Comparison of ENCODE assay signal across 2 cellular contexts in the genomic region with DNA sequence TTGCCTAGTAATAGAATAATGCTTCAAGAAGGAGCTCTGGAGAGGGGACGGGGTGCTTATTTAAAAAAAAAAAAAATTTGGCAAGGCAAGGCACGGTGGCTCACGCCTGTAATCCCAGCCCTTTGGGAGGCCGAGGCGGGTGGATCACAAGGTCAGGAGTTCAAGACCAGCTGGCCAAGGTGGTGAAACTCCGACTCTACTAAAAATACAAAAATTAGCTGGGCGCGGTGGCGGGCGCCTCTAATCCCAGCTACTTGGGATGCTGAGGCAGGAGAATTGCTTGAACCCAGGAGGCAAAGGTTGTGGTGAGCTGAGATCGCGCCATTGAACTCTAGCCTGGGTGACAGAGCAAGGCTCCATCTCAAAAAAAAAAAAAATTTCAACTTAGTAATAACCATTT.
A peak's percentile ranks its signal among the peaks of the same experiment; 100 is the strongest.
DNase-seq lines count a peak whose midpoint lies in the region; ATAC-seq, FAIRE-seq and TF ChIP-seq lines count a peak whose summit lies in the region.
"Not testable (repeated sequence)": the region's sequence is repeated elsewhere in the genome, so short reads cannot be mapped to it uniquely, and the experiment has no call there.

No MANE protein-coding gene starts in this region.

- H3K4me2 ChIP-seq in K562 (ENCODE audit: insufficient read depth, low read length), result not testable (repeated sequence)

- TF ChIP-seq RAD21 in K562 (CRISPR knock-in tag; conservative IDR thresholded peaks at IDR 0.05 in 1 of 2, IDR thresholded peaks at IDR 0.05 in 1 of 2), result not testable (repeated sequence)

- FAIRE-seq in K562 (lab: Jason Lieb, UNC), result not testable (repeated sequence)

- CTCF ChIA-PET in K562 (lab: Yijun Ruan, JAX; ENCODE audit: low intra/inter-chr PET ratio), result interaction anchor here (0.6 kb wide), 1 partner anchor 249 kb away, joined by 3 read pairs; no protein-coding TSS in a partner anchor

- ATAC-seq in CD4-positive, CD25-positive, alpha-beta regulatory T cell (ENCODE audit: low read depth in 2 of 2); K562: not testable (repeated sequence)

- H3K36me3 Mint-ChIP-seq in CD4-positive, CD25-positive, alpha-beta regulatory T cell, result peaks cover 16% of the 10 kb centered on the region

- not testable (repeated sequence) for H3K4me3 ChIP-seq in CD4-positive, CD25-positive, alpha-beta regulatory T cell (ENCODE audit: low read depth, low read length); K562

- in situ Hi-C loops in K562 (cut with MboI), result not testable (repeated sequence)

- not testable (repeated sequence) for H4K20me1 ChIP-seq in K562 (replicated peaks; ENCODE audit: control insufficient read depth, insufficient read depth, low read length)

- not testable (repeated sequence) for H3K9ac ChIP-seq in K562 (ENCODE audit: insufficient read depth in 1 of 2, low read depth in 2 of 2, low read length in 2 of 2)

- not testable (repeated sequence) for H3K4me3 Mint-ChIP-seq in CD4-positive, CD25-positive, alpha-beta regulatory T cell

- not testable (repeated sequence) for DNase-seq in CD4-positive, CD25-positive, alpha-beta regulatory T cell; K562 (ENCODE audit: extremely low read depth in 1 of 4, low spot score in 3 of 4)

- not testable (repeated sequence) for H3K27ac ChIP-seq in CD4-positive, CD25-positive, alpha-beta regulatory T cell (ENCODE audit: insufficient read depth, low read length, poor library complexity, severe bottlenecking); K562 (ENCODE audit: extremely low read depth, low read depth, low read length)

- POLR2A ChIA-PET in K562 (lab: Yijun Ruan, JAX), result interaction anchor here (1.2 to 1.7 kb wide), 2 partner anchors 8 to 70 kb away, joined by 3 to 6 read pairs; a partner anchor contains a TSS

- not testable (repeated sequence) for TF ChIP-seq EP300 in K562 (IDR thresholded peaks at IDR 0.05; ENCODE audit: low read length)

- intact Hi-C loops in K562 (cut with micrococcal nuclease), result not testable (repeated sequence)

- BruUV-seq in K562 (replicated peaks; lab: Mats Ljungman, UMichigan), result not testable (repeated sequence)

- H3K36me3 ChIP-seq in CD4-positive, CD25-positive, alpha-beta regulatory T cell (ENCODE audit: control insufficient read depth, insufficient read depth, low read length); K562 (ENCODE audit: control insufficient read depth, insufficient read depth, low read length): not testable (repeated sequence)

- not testable (repeated sequence) for H3K4me1 Mint-ChIP-seq in CD4-positive, CD25-positive, alpha-beta regulatory T cell

- H3K27ac Mint-ChIP-seq in CD4-positive, CD25-positive, alpha-beta regulatory T cell, result peak overlapping the region in 2 of 3 donors; percentile 68 to 76

- TF ChIP-seq CTCF in K562 (IDR thresholded peaks at IDR 0.05 in 2 of 3, conservative IDR thresholded peaks at IDR 0.05 in 1 of 3; ENCODE audit: insufficient read depth in 2 of 3, low read depth in 1 of 3, low read length in 3 of 3), result not testable (repeated sequence)

- not testable (repeated sequence) for H3K27me3 Mint-ChIP-seq in CD4-positive, CD25-positive, alpha-beta regulatory T cell

- peaks cover 63% of the 10 kb centered on the region for H3K79me2 ChIP-seq in K562 (ENCODE audit: control insufficient read depth, insufficient read depth, low read length)

- H3K9me3 Mint-ChIP-seq in CD4-positive, CD25-positive, alpha-beta regulatory T cell, result not testable (repeated sequence)

- H2AFZ ChIP-seq in K562 (ENCODE audit: low read depth, low read length), result not testable (repeated sequence)

- H3K9me1 ChIP-seq in K562 (ENCODE audit: control insufficient read depth, insufficient read depth, low read length), result not testable (repeated sequence)

- not testable (repeated sequence) for H3K27me3 ChIP-seq in CD4-positive, CD25-positive, alpha-beta regulatory T cell (ENCODE audit: control insufficient read depth, insufficient read depth, low read length); K562 (ENCODE audit: control insufficient read depth in 2 of 2, insufficient read depth in 2 of 2, low read length in 2 of 2)

- WGBS in K562 (ENCODE audit: insufficient coverage, low coverage, missing lambda C conversion rate), result 98% methylated on average over 12 of the region's 12 CpGs

- TF ChIP-seq POLR2A in K562 (conservative IDR thresholded peaks at IDR 0.05), result not testable (repeated sequence)

- not testable (repeated sequence) for H3K9me3 ChIP-seq in CD4-positive, CD25-positive, alpha-beta regulatory T cell (ENCODE audit: control insufficient read depth in 2 of 2, low read length in 2 of 2); K562 (replicated peaks; ENCODE audit: control insufficient read depth, insufficient read depth, low read depth, low read length)

- not testable (repeated sequence) for H3K4me1 ChIP-seq in CD4-positive, CD25-positive, alpha-beta regulatory T cell (ENCODE audit: control insufficient read depth, insufficient read depth, low read length, poor library complexity, severe bottlenecking); K562 (replicated peaks in 1 of 2; ENCODE audit: control insufficient read depth in 2 of 2, insufficient read depth in 2 of 2, low read length in 2 of 2)

TF ChIP-seq in K562, 482 proteins besides CTCF, POLR2A, EP300 and RAD21:
- TF ChIP-seq POLR2G (IDR thresholded peaks at IDR 0.05; ENCODE audit: low read depth, low read length), result 0 out of 2 replicates have a peak, but pooled peaks have one; percentile 13
- TF ChIP-seq, protein P1, sequence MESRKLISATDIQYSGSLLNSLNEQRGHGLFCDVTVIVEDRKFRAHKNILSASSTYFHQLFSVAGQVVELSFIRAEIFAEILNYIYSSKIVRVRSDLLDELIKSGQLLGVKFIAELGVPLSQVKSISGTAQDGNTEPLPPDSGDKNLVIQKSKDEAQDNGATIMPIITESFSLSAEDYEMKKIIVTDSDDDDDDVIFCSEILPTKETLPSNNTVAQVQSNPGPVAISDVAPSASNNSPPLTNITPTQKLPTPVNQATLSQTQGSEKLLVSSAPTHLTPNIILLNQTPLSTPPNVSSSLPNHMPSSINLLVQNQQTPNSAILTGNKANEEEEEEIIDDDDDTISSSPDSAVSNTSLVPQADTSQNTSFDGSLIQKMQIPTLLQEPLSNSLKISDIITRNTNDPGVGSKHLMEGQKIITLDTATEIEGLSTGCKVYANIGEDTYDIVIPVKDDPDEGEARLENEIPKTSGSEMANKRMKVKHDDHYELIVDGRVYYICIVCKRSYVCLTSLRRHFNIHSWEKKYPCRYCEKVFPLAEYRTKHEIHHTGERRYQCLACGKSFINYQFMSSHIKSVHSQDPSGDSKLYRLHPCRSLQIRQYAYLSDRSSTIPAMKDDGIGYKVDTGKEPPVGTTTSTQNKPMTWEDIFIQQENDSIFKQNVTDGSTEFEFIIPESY (CRISPR knock-in tag; IDR thresholded peaks at IDR 0.05), result peak; percentile 95
